In genomic region chr12:12705833-12706520, GRCh38 we compare ENCODE assay signal across 10 cellular contexts. TPM values are rescaled to one million over a fixed set of nuclear protein-coding genes. Genes with fewer than 3 reads are reported as not detected.
DNase-seq lines count a peak whose midpoint lies in the region; TF ChIP-seq lines count a peak whose summit lies in the region.
"Had no signal": no experiment of that assay in that cellular context is flagged by ENCODE, and none has a peak within 500 bp of the region (broad histone marks: within the 10 kb centered on the region; RNA-seq: fewer than 3 reads in every experiment).

No MANE protein-coding gene starts in this region.

- H3K4me2 ChIP-seq in Loucy (ENCODE audit: low read depth, low read length, poor library complexity, severe bottlenecking): peak overlapping the region; percentile 78

- no peaks in the 10 kb centered on the region for H3K27me3 Mint-ChIP-seq in activated naive CD8-positive, alpha-beta T cell treated with anti-CD3 and anti-CD28 coated beads for 36 hours
- H3K27me3 Mint-ChIP-seq: progenitor cell of endocrine pancreas had no signal

- no peak for TF ChIP-seq CTCF in Loucy (conservative IDR thresholded peaks at IDR 0.05; ENCODE audit: low read length)

- H3K4me3 ChIP-seq in Loucy (ENCODE audit: low read length, poor library complexity, severe bottlenecking): peak overlapping the region; percentile 35
- no peak overlapping the region for H3K4me3 ChIP-seq in H7 (ENCODE audit: insufficient read depth, low read depth, low read length)

- H3F3A ChIP-seq in Loucy (ENCODE audit: low read depth): 0 out of 2 replicates have a peak, but pooled peaks cover 5% of the 10 kb centered on the region

- no peak overlapping the region for H3K4me3 Mint-ChIP-seq in activated naive CD8-positive, alpha-beta T cell treated with anti-CD3 and anti-CD28 coated beads for 36 hours

- H3K27me3 ChIP-seq in Loucy (ENCODE audit: insufficient read depth, low read length, poor library complexity, severe bottlenecking): no peaks in the 10 kb centered on the region
- no peaks in the 10 kb centered on the region for H3K27me3 ChIP-seq in H7 (ENCODE audit: control insufficient read depth, insufficient read depth, low read length)

- no peak overlapping the region; the same call in 1 of the 2 replicates for H2AFZ ChIP-seq in Loucy (ENCODE audit: low read length)

- H3K36me3 Mint-ChIP-seq in activated naive CD8-positive, alpha-beta T cell treated with anti-CD3 and anti-CD28 coated beads for 36 hours: no peaks in the 10 kb centered on the region

- no peaks in the 10 kb centered on the region; the same call in 1 of the 2 replicates for H3K79me2 ChIP-seq in Loucy (ENCODE audit: insufficient read depth, low read length)

- H3K9ac ChIP-seq in Loucy (ENCODE audit: low read depth, low read length, poor library complexity, severe bottlenecking): peak overlapping the region; percentile 50

- peaks cover 12% of the 10 kb centered on the region for H3K4me1 Mint-ChIP-seq in activated naive CD8-positive, alpha-beta T cell treated with anti-CD3 and anti-CD28 coated beads for 36 hours

- no peaks in the 10 kb centered on the region for H3K9me2 ChIP-seq in Loucy (replicated peaks; ENCODE audit: low read depth, low read length)

- H3K9me3 ChIP-seq in Loucy (ENCODE audit: insufficient read depth, low read depth, low read length): no peaks in the 10 kb centered on the region

- no peak overlapping the region for H3K27ac Mint-ChIP-seq in activated naive CD8-positive, alpha-beta T cell treated with anti-CD3 and anti-CD28 coated beads for 36 hours
- H3K27ac Mint-ChIP-seq: progenitor cell of endocrine pancreas had no signal

- DNase-seq in activated CD4-positive, alpha-beta T cell treated with anti-CD3 and anti-CD28 coated beads for 1 hour: peak; percentile 51
- DNase-seq in activated naive CD8-positive, alpha-beta T cell treated with anti-CD3 and anti-CD28 coated beads for 36 hours: peak; percentile 26
- DNase-seq in stimulated activated CD4-positive, alpha-beta T cell treated with anti-CD3 and anti-CD28 coated beads, Interleukin-4, amount 100 ng/mL, for 4 hours: peak; percentile 35 to 55
- DNase-seq in H7: no peak
- no peak for DNase-seq in germinal center (ENCODE audit: low spot score)
- DNase-seq in SIG-M5 treated with dmso at 0.1 percent for 504 hours (lab: John Stamatoyannopoulos, UW; ENCODE audit: unreplicated experiment): no peak
- DNase-seq: GF-D8, NCI-H2227 treated with DMSO at 0.1 percent for 48 hours had no signal

- no peaks in the 10 kb centered on the region for H3K9me3 Mint-ChIP-seq in activated naive CD8-positive, alpha-beta T cell treated with anti-CD3 and anti-CD28 coated beads for 36 hours

- H4K20me1 ChIP-seq in Loucy (ENCODE audit: insufficient read depth, low read length, poor library complexity, severe bottlenecking): no peaks in the 10 kb centered on the region

- H3K4me1 ChIP-seq in Loucy (ENCODE audit: insufficient read depth, low read length, poor library complexity, severe bottlenecking): peaks cover 37% of the 10 kb centered on the region

- no peaks in the 10 kb centered on the region for H3K36me3 ChIP-seq in Loucy (ENCODE audit: insufficient read depth, low read length)
- H3K36me3 ChIP-seq in H7 (replicated peaks; ENCODE audit: control insufficient read depth, insufficient read depth, low read length): no peaks in the 10 kb centered on the region

RNA-seq across cellular contexts. Expression of gene GPR19, which starts 10.0 kb away (rescaled TPM):
- total RNA-seq in activated naive CD8-positive, alpha-beta T cell treated with anti-CD3 and anti-CD28 coated beads for 36 hours: 10 to 100 TPM; 10.3 to 11.3 TPM
- 4.1 and 5.0 TPM in 2 replicates for total RNA-seq in H7 (2014; rRNA removed; shearing (Covaris generic))

RNA-seq across cellular contexts. Expression of gene CDKN1B, which starts 11.2 kb away (rescaled TPM):
- 10 to 100 TPM; 26.0 to 26.1 TPM for total RNA-seq in activated naive CD8-positive, alpha-beta T cell treated with anti-CD3 and anti-CD28 coated beads for 36 hours
- 11.7 and 16.8 TPM in 2 replicates for total RNA-seq in H7 (2014; rRNA removed; shearing (Covaris generic))

Comparison
In these comparisons a context has a peak if more than half of its experiments do, and no peak if none do; other contexts are left out.
1. DNase-seq: peak in activated CD4-positive, alpha-beta T cell treated with anti-CD3 and anti-CD28 coated beads for 1 hour (single experiment), activated naive CD8-positive, alpha-beta T cell treated with anti-CD3 and anti-CD28 coated beads for 36 hours (single experiment) and stimulated activated CD4-positive, alpha-beta T cell treated with anti-CD3 and anti-CD28 coated beads, Interleukin-4, amount 100 ng/mL, for 4 hours (2 of 2); none in H7 (single experiment), germinal center (single experiment) and SIG-M5 treated with dmso at 0.1 percent for 504 hours (single experiment).